Comparison of ENCODE assay signal across 28 cellular contexts in the genomic region with DNA sequence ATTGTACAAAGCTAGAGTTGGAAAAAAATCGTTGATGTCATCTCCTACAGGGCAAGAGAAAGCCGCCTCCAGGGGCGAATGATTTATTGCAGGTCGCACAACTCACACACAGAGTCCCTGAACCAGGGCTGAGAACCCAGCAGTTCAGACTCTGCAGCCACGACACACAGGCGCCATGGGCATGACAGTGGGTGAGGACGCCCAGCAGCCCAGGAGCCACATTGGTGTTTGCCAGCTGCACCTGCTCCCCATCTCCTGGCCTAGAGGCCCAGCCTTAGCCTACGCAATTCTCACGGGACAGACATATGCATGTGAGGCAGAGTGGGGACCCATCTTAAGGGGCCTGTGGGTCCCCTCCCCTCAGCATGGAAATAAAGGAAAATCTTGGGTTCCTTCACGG.
"Had no signal": no experiment of that assay in that cellular context is flagged by ENCODE, and none has a peak within 500 bp of the region (broad histone marks: within the 10 kb centered on the region; RNA-seq: fewer than 3 reads in every experiment).

No MANE protein-coding gene starts in this region.

- H3K9me3 ChIP-seq: adrenal gland, body of pancreas, colonic mucosa, right lobe of liver, uterus had no signal

- DNase-seq: activated B cell treated with CpG ODN at 0.5 μM for 24 hours; activated CD4-positive, alpha-beta T cell treated with anti-CD3 and anti-CD28 coated beads for 36 hours; activated CD4-positive, alpha-beta T cell treated with anti-CD3 and anti-CD28 coated beads, Interleukin-2, amount 50 U/mL, for 4 hours; activated CD8-positive, alpha-beta memory T cell treated with anti-CD3 and anti-CD28 coated beads for 24 hours; activated effector memory CD4-positive, alpha-beta T cell treated with anti-CD3 and anti-CD28 coated beads, Interleukin-2, amount 50 U/mL, for 16 hours; activated naive CD4-positive, alpha-beta T cell treated with anti-CD3 and anti-CD28 coated beads for 36 hours; activated naive CD8-positive, alpha-beta T cell treated with anti-CD3 and anti-CD28 coated beads for 36 hours; activated T-cell treated with anti-CD3 and anti-CD28 coated beads, Interleukin-2, amount 50 U/mL, for 1 hour; adrenal gland; aorta; body of pancreas; colonic mucosa; effector CD8-positive, alpha-beta T cell; head of caudate nucleus; hypothalamus; immature natural killer cell; kidney; naive thymus-derived CD8-positive, alpha-beta T cell; right lobe of liver; stimulated activated CD4-positive, alpha-beta T cell treated with anti-CD3 and anti-CD28 coated beads, Interleukin-12 subunit alpha, Interleukin-12 subunit beta, amount 100 ng/mL, for 4 hours; stimulated activated CD4-positive, alpha-beta T cell treated with anti-CD3 and anti-CD28 coated beads, Interleukin-4, amount 100 ng/mL, for 1 hour; stimulated activated naive CD8-positive, alpha-beta T cell treated with anti-CD3 and anti-CD28 coated beads, Interleukin-15, amount 100 ng/mL, for 72 hours; substantia nigra; T-helper 1 cell; uterus had no signal

- H3K4me3 ChIP-seq: adrenal gland, body of pancreas, colonic mucosa, right lobe of liver, skin epidermis, uterus had no signal

- H3K4me1 ChIP-seq: adrenal gland, body of pancreas, colonic mucosa, right lobe of liver, uterus had no signal

- H3K36me3 ChIP-seq: adrenal gland, colonic mucosa, right lobe of liver, uterus had no signal

- ATAC-seq: activated CD4-positive, alpha-beta T cell treated with anti-CD3 and anti-CD28 coated beads for 36 hours; body of pancreas; left colon; naive thymus-derived CD8-positive, alpha-beta T cell; right lobe of liver; stimulated activated naive CD8-positive, alpha-beta T cell treated with anti-CD3 and anti-CD28 coated beads, Interleukin-15, amount 100 ng/mL, for 72 hours had no signal

- H3K27ac ChIP-seq: adrenal gland, body of pancreas, colonic mucosa, epithelial cell of prostate, right lobe of liver, skin epidermis, uterus had no signal

- H3K27me3 ChIP-seq: adrenal gland, body of pancreas, colonic mucosa, right lobe of liver, uterus had no signal
